Comparison of ENCODE assay signal across 1 cellular context in genomic region chr6:16204653-16205376, GRCh38.
TF ChIP-seq lines count a peak whose summit lies in the region.

No MANE protein-coding gene starts in this region.

TF ChIP-seq in HepG2, 621 proteins besides CTCF, POLR2A, EP300 and RAD21:
- TF ChIP-seq TFAP4 (IDR thresholded peaks at IDR 0.05; ENCODE audit: borderline replicate concordance, low read depth) (no peak), TBP (CRISPR knock-in tag; IDR thresholded peaks at IDR 0.05) (no peak), ISL2 (CRISPR knock-in tag; IDR thresholded peaks at IDR 0.05) (no peak), ZNF878 (CRISPR knock-in tag; IDR thresholded peaks at IDR 0.05) (no peak), SSRP1 (CRISPR knock-in tag; IDR thresholded peaks at IDR 0.05) (no peak), KLF15 (CRISPR knock-in tag; IDR thresholded peaks at IDR 0.05; ENCODE audit: borderline replicate concordance) (no peak), STAT5B (CRISPR knock-in tag; IDR thresholded peaks at IDR 0.05) (no peak), FOXC1 (CRISPR knock-in tag; IDR thresholded peaks at IDR 0.05; ENCODE audit: borderline replicate concordance) (no peak)
- TF ChIP-seq, protein P1, sequence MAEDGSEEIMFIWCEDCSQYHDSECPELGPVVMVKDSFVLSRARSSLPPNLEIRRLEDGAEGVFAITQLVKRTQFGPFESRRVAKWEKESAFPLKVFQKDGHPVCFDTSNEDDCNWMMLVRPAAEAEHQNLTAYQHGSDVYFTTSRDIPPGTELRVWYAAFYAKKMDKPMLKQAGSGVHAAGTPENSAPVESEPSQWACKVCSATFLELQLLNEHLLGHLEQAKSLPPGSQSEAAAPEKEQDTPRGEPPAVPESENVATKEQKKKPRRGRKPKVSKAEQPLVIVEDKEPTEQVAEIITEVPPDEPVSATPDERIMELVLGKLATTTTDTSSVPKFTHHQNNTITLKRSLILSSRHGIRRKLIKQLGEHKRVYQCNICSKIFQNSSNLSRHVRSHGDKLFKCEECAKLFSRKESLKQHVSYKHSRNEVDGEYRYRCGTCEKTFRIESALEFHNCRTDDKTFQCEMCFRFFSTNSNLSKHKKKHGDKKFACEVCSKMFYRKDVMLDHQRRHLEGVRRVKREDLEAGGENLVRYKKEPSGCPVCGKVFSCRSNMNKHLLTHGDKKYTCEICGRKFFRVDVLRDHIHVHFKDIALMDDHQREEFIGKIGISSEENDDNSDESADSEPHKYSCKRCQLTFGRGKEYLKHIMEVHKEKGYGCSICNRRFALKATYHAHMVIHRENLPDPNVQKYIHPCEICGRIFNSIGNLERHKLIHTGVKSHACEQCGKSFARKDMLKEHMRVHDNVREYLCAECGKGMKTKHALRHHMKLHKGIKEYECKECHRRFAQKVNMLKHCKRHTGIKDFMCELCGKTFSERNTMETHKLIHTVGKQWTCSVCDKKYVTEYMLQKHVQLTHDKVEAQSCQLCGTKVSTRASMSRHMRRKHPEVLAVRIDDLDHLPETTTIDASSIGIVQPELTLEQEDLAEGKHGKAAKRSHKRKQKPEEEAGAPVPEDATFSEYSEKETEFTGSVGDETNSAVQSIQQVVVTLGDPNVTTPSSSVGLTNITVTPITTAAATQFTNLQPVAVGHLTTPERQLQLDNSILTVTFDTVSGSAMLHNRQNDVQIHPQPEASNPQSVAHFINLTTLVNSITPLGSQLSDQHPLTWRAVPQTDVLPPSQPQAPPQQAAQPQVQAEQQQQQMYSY (CRISPR knock-in tag; IDR thresholded peaks at IDR 0.05): no peak
- TF ChIP-seq, protein P2, sequence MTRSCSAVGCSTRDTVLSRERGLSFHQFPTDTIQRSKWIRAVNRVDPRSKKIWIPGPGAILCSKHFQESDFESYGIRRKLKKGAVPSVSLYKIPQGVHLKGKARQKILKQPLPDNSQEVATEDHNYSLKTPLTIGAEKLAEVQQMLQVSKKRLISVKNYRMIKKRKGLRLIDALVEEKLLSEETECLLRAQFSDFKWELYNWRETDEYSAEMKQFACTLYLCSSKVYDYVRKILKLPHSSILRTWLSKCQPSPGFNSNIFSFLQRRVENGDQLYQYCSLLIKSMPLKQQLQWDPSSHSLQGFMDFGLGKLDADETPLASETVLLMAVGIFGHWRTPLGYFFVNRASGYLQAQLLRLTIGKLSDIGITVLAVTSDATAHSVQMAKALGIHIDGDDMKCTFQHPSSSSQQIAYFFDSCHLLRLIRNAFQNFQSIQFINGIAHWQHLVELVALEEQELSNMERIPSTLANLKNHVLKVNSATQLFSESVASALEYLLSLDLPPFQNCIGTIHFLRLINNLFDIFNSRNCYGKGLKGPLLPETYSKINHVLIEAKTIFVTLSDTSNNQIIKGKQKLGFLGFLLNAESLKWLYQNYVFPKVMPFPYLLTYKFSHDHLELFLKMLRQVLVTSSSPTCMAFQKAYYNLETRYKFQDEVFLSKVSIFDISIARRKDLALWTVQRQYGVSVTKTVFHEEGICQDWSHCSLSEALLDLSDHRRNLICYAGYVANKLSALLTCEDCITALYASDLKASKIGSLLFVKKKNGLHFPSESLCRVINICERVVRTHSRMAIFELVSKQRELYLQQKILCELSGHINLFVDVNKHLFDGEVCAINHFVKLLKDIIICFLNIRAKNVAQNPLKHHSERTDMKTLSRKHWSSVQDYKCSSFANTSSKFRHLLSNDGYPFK (CRISPR knock-in tag; IDR thresholded peaks at IDR 0.05; ENCODE audit: borderline replicate concordance): no peak
